1 cellular context compared by ENCODE assay signal in the genomic region with DNA sequence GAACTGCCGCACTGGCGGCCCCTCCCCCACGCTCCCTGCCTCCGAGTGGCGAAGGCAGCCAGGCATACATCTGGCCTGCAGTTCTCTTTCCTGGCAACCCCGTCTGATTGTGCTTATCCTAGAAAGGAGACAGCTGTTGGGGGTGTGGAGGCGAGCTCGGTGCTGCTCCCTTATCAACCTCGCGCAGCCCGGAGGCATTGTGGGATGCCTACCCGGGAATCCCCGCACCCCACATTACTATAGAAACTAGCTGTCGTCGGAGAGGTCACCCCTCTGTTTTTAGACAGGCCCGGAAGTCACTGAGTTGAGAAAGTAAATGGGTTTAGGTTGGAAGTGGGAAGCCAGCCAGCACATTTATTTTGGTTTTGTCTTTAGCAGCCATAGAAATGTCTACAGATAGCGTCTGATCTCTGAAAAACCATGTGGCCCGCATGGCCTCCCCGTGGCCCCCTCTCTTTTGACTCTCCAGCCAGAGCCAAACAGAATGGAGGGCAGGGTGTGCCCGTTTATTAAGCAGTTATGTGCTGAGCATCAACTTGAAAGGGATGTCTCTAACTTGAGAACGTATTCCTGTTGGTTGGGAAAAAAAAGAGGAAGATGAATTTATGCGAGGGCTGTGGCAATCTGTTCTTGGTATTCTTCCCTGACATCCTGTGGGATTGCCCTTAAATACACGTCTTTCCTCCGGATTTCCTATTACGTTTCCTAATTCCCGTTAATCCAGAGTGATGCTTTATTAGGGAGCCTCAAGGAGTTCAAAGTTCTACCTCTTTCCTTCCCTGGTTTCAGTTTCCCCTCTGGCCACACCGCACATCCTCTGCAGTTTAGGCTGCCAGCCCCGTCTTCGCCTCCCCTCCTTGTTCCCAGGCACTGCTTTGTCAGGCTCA.
TF ChIP-seq lines count a peak whose summit lies in the region.

No MANE protein-coding gene starts in this region.

TF ChIP-seq in K562, 482 proteins besides CTCF, POLR2A, EP300 and RAD21 (continued from another document):
- TF ChIP-seq, protein P1, sequence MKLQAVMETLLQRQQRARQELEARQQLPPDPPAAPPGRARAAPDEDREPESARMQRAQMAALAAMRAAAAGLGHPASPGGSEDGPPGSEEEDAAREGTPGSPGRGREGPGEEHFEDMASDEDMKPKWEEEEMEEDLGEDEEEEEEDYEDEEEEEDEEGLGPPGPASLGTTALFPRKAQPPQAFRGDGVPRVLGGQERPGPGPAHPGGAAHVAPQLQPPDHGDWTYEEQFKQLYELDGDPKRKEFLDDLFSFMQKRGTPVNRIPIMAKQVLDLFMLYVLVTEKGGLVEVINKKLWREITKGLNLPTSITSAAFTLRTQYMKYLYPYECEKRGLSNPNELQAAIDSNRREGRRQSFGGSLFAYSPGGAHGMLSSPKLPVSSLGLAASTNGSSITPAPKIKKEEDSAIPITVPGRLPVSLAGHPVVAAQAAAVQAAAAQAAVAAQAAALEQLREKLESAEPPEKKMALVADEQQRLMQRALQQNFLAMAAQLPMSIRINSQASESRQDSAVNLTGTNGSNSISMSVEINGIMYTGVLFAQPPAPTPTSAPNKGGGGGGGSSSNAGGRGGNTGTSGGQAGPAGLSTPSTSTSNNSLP (IDR thresholded peaks at IDR 0.05; ENCODE audit: borderline replicate concordance, low read depth, low read length), result 0 out of 2 replicates have a peak, but pooled peaks have one; percentile 11
- TF ChIP-seq, protein P2, sequence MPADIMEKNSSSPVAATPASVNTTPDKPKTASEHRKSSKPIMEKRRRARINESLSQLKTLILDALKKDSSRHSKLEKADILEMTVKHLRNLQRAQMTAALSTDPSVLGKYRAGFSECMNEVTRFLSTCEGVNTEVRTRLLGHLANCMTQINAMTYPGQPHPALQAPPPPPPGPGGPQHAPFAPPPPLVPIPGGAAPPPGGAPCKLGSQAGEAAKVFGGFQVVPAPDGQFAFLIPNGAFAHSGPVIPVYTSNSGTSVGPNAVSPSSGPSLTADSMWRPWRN (IDR thresholded peaks at IDR 0.05; ENCODE audit: low read depth), result no peak
- TF ChIP-seq PRPF4 (IDR thresholded peaks at IDR 0.05; ENCODE audit: insufficient read depth, low read depth, low read length, poor library complexity, severe bottlenecking), result no peak
- peak; percentile 32; the same call in 1 of the 2 replicates for TF ChIP-seq ZNF263 (CRISPR knock-in tag; IDR thresholded peaks at IDR 0.05; ENCODE audit: borderline replicate concordance)
- TF ChIP-seq, protein P3, sequence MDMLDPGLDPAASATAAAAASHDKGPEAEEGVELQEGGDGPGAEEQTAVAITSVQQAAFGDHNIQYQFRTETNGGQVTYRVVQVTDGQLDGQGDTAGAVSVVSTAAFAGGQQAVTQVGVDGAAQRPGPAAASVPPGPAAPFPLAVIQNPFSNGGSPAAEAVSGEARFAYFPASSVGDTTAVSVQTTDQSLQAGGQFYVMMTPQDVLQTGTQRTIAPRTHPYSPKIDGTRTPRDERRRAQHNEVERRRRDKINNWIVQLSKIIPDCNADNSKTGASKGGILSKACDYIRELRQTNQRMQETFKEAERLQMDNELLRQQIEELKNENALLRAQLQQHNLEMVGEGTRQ (CRISPR knock-in tag; IDR thresholded peaks at IDR 0.05), result no peak
- TF ChIP-seq ZC3H4 (CRISPR knock-in tag; IDR thresholded peaks at IDR 0.05; ENCODE audit: borderline replicate concordance), result no peak
- peak; percentile 73; the same call in 1 of the 2 replicates for TF ChIP-seq ZNF175 (CRISPR knock-in tag; IDR thresholded peaks at IDR 0.05; ENCODE audit: low read depth)
- TF ChIP-seq CC2D1A (IDR thresholded peaks at IDR 0.05), result peak; percentile 33; the same call in 1 of the 2 replicates
- TF ChIP-seq, protein P4, sequence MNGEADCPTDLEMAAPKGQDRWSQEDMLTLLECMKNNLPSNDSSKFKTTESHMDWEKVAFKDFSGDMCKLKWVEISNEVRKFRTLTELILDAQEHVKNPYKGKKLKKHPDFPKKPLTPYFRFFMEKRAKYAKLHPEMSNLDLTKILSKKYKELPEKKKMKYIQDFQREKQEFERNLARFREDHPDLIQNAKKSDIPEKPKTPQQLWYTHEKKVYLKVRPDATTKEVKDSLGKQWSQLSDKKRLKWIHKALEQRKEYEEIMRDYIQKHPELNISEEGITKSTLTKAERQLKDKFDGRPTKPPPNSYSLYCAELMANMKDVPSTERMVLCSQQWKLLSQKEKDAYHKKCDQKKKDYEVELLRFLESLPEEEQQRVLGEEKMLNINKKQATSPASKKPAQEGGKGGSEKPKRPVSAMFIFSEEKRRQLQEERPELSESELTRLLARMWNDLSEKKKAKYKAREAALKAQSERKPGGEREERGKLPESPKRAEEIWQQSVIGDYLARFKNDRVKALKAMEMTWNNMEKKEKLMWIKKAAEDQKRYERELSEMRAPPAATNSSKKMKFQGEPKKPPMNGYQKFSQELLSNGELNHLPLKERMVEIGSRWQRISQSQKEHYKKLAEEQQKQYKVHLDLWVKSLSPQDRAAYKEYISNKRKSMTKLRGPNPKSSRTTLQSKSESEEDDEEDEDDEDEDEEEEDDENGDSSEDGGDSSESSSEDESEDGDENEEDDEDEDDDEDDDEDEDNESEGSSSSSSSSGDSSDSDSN (IDR thresholded peaks at IDR 0.05; ENCODE audit: borderline replicate concordance in 1 of 2, low read depth in 2 of 2, low read length in 2 of 2), result 0 out of 4 replicates have a peak, but pooled peaks of 1 of the 2 experiments have one; percentile 46
- no peak for TF ChIP-seq ZNF3 (CRISPR knock-in tag; IDR thresholded peaks at IDR 0.05)
- TF ChIP-seq PCBP2 (IDR thresholded peaks at IDR 0.05; ENCODE audit: low read depth, low read length, poor library complexity, severe bottlenecking), result no peak
- no peak for TF ChIP-seq RBM17 (IDR thresholded peaks at IDR 0.05; ENCODE audit: borderline replicate concordance, low read depth, low read length)
- TF ChIP-seq, protein P5, sequence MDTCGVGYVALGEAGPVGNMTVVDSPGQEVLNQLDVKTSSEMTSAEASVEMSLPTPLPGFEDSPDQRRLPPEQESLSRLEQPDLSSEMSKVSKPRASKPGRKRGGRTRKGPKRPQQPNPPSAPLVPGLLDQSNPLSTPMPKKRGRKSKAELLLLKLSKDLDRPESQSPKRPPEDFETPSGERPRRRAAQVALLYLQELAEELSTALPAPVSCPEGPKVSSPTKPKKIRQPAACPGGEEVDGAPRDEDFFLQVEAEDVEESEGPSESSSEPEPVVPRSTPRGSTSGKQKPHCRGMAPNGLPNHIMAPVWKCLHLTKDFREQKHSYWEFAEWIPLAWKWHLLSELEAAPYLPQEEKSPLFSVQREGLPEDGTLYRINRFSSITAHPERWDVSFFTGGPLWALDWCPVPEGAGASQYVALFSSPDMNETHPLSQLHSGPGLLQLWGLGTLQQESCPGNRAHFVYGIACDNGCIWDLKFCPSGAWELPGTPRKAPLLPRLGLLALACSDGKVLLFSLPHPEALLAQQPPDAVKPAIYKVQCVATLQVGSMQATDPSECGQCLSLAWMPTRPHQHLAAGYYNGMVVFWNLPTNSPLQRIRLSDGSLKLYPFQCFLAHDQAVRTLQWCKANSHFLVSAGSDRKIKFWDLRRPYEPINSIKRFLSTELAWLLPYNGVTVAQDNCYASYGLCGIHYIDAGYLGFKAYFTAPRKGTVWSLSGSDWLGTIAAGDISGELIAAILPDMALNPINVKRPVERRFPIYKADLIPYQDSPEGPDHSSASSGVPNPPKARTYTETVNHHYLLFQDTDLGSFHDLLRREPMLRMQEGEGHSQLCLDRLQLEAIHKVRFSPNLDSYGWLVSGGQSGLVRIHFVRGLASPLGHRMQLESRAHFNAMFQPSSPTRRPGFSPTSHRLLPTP (IDR thresholded peaks at IDR 0.05; ENCODE audit: borderline replicate concordance, extremely low read depth, insufficient read length), result no peak
- TF ChIP-seq NRF1 (conservative IDR thresholded peaks at IDR 0.05 in 1 of 2, IDR thresholded peaks at IDR 0.05 in 1 of 2), result peak; percentile 70 to 77
- TF ChIP-seq, protein P6, sequence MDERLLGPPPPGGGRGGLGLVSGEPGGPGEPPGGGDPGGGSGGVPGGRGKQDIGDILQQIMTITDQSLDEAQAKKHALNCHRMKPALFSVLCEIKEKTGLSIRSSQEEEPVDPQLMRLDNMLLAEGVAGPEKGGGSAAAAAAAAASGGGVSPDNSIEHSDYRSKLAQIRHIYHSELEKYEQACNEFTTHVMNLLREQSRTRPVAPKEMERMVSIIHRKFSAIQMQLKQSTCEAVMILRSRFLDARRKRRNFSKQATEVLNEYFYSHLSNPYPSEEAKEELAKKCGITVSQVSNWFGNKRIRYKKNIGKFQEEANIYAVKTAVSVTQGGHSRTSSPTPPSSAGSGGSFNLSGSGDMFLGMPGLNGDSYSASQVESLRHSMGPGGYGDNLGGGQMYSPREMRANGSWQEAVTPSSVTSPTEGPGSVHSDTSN (CRISPR knock-in tag; IDR thresholded peaks at IDR 0.05; ENCODE audit: low read depth), result no peak
- TF ChIP-seq, protein P6 (tag; conservative IDR thresholded peaks at IDR 0.05; ENCODE audit: low read depth), result peak; percentile 56
- TF ChIP-seq, protein P7, sequence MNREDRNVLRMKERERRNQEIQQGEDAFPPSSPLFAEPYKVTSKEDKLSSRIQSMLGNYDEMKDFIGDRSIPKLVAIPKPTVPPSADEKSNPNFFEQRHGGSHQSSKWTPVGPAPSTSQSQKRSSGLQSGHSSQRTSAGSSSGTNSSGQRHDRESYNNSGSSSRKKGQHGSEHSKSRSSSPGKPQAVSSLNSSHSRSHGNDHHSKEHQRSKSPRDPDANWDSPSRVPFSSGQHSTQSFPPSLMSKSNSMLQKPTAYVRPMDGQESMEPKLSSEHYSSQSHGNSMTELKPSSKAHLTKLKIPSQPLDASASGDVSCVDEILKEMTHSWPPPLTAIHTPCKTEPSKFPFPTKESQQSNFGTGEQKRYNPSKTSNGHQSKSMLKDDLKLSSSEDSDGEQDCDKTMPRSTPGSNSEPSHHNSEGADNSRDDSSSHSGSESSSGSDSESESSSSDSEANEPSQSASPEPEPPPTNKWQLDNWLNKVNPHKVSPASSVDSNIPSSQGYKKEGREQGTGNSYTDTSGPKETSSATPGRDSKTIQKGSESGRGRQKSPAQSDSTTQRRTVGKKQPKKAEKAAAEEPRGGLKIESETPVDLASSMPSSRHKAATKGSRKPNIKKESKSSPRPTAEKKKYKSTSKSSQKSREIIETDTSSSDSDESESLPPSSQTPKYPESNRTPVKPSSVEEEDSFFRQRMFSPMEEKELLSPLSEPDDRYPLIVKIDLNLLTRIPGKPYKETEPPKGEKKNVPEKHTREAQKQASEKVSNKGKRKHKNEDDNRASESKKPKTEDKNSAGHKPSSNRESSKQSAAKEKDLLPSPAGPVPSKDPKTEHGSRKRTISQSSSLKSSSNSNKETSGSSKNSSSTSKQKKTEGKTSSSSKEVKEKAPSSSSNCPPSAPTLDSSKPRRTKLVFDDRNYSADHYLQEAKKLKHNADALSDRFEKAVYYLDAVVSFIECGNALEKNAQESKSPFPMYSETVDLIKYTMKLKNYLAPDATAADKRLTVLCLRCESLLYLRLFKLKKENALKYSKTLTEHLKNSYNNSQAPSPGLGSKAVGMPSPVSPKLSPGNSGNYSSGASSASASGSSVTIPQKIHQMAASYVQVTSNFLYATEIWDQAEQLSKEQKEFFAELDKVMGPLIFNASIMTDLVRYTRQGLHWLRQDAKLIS (CRISPR knock-in tag; IDR thresholded peaks at IDR 0.05), result no peak
- peak; percentile 42; the same call in 1 of the 2 replicates for TF ChIP-seq MBD2 (IDR thresholded peaks at IDR 0.05; ENCODE audit: borderline replicate concordance, low read depth)
- TF ChIP-seq, protein P8, sequence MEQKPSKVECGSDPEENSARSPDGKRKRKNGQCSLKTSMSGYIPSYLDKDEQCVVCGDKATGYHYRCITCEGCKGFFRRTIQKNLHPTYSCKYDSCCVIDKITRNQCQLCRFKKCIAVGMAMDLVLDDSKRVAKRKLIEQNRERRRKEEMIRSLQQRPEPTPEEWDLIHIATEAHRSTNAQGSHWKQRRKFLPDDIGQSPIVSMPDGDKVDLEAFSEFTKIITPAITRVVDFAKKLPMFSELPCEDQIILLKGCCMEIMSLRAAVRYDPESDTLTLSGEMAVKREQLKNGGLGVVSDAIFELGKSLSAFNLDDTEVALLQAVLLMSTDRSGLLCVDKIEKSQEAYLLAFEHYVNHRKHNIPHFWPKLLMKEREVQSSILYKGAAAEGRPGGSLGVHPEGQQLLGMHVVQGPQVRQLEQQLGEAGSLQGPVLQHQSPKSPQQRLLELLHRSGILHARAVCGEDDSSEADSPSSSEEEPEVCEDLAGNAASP (IDR thresholded peaks at IDR 0.05), result no peak
- TF ChIP-seq TGIF2 (CRISPR knock-in tag; IDR thresholded peaks at IDR 0.05), result no peak
- no peak for TF ChIP-seq MED1 (CRISPR knock-in tag; IDR thresholded peaks at IDR 0.05; ENCODE audit: borderline replicate concordance)
- 0 out of 4 replicates have a peak, but pooled peaks of 1 of the 2 experiments have one; percentile 11 for TF ChIP-seq TEAD1 (CRISPR knock-in tag; IDR thresholded peaks at IDR 0.05)
- TF ChIP-seq NFIC (IDR thresholded peaks at IDR 0.05), result peak; percentile 74
- no peak for TF ChIP-seq KLF13 (tag; IDR thresholded peaks at IDR 0.05; ENCODE audit: borderline replicate concordance, low read depth)
- TF ChIP-seq, protein P9, sequence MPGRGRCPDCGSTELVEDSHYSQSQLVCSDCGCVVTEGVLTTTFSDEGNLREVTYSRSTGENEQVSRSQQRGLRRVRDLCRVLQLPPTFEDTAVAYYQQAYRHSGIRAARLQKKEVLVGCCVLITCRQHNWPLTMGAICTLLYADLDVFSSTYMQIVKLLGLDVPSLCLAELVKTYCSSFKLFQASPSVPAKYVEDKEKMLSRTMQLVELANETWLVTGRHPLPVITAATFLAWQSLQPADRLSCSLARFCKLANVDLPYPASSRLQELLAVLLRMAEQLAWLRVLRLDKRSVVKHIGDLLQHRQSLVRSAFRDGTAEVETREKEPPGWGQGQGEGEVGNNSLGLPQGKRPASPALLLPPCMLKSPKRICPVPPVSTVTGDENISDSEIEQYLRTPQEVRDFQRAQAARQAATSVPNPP (IDR thresholded peaks at IDR 0.05; ENCODE audit: borderline replicate concordance, insufficient read depth, insufficient read length), result no peak
- TF ChIP-seq EZH2 (IDR thresholded peaks at IDR 0.05; ENCODE audit: borderline replicate concordance, low read depth, low read length), result no peak
